In the genomic region with DNA sequence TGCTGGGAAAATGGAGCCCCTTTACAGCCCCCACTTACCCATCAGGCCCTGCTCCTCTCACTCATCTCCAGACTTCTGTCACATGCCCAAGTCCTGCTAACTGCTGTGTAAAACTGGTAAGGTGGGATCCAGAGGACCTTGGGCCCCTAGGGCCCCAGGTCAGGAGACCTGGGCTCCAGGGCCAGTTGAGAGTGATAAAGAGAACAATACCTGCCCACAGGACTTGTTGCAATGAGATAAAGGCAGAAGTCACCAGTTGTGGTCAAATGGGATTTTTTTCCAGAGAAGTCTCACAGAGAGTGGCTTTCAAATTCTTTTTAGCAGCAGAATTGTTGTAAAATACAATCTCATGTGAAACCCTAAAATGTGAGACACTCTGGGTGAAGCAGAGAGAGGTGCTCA, we compare ENCODE assay signal across 10 cellular contexts. TPM values are rescaled to one million over a fixed set of nuclear protein-coding genes. Genes with fewer than 3 reads are reported as not detected.
DNase-seq lines count a peak whose midpoint lies in the region; ATAC-seq and TF ChIP-seq lines count a peak whose summit lies in the region.
"Had no signal": no experiment of that assay in that cellular context is flagged by ENCODE, and none has a peak within 500 bp of the region (broad histone marks: within the 10 kb centered on the region; RNA-seq: fewer than 3 reads in every experiment).

No MANE protein-coding gene starts in this region.

- peaks cover 16 to 59% (median 43%) of the 10 kb centered on the region in 12 donors for H3K4me1 ChIP-seq in heart left ventricle
- peaks cover 43% of the 10 kb centered on the region for H3K4me1 ChIP-seq in mesodermal cell (ENCODE audit: control insufficient read depth, insufficient read depth, low read length, poor library complexity, severe bottlenecking)

- H3K9me3 ChIP-seq in heart left ventricle (no peaks in the 10 kb centered on the region), mesodermal cell (ENCODE audit: control insufficient read depth, low read length) (no peaks in the 10 kb centered on the region)

- peak overlapping the region; percentile 90 for H3K27ac Mint-ChIP-seq in type B pancreatic cell

- H3K27me3 Mint-ChIP-seq in type B pancreatic cell, result no peaks in the 10 kb centered on the region

- H3K4me3 Mint-ChIP-seq in type B pancreatic cell, result peak overlapping the region; percentile 91

- DNase-seq in heart left ventricle (no peak), cardiac septum (ENCODE audit: low spot score) (no peak), type B pancreatic cell (ENCODE audit: extremely low spot score, unreplicated experiment) (no peak), AG08395 (ENCODE audit: low spot score) (no peak), AG20443 (ENCODE audit: low spot score) (no peak), T-helper 9 cell (no peak)
- DNase-seq: DMS79 had no signal

- intact Hi-C loops in heart left ventricle (cut with DNase I), result loop anchor here in 3 of 10 donors (5.0 to 10.0 kb wide), 3 partner anchors 104 to 162 kb away; no protein-coding TSS in a partner anchor
- intact Hi-C loops in cardiac septum (cut with DNase I), result no loop called here

- no peaks in the 10 kb centered on the region for H3K27me3 ChIP-seq in heart left ventricle

- H3K9me3 Mint-ChIP-seq in type B pancreatic cell, result no peaks in the 10 kb centered on the region

- TF ChIP-seq CTCF in heart left ventricle (IDR thresholded peaks at IDR 0.05), result no peak
- no peak for TF ChIP-seq CTCF in type B pancreatic cell (conservative IDR thresholded peaks at IDR 0.05)

- H3K4me3 ChIP-seq in heart left ventricle, result peak overlapping the region in 1 of 12 donors; percentile 91
- no peak overlapping the region for H3K4me3 ChIP-seq in mesodermal cell (ENCODE audit: extremely low read depth, insufficient read depth, low read length, poor library complexity, severe bottlenecking)

- H3K36me3 ChIP-seq in heart left ventricle (no peaks in the 10 kb centered on the region), mesodermal cell (ENCODE audit: control insufficient read depth, insufficient read depth, low read length) (no peaks in the 10 kb centered on the region)

- TF ChIP-seq POLR2A in heart left ventricle (IDR thresholded peaks at IDR 0.05), result no peak

- no peak for ATAC-seq in heart left ventricle

- peaks cover 32% of the 10 kb centered on the region for H3K4me1 Mint-ChIP-seq in type B pancreatic cell (ENCODE audit: unreplicated experiment)

- H3K27ac ChIP-seq in heart left ventricle (peak overlapping the region; percentile 72 to 100 (median 98)), angular gyrus (ENCODE audit: low read depth, low read length) (peak overlapping the region; percentile 55), mesodermal cell (ENCODE audit: low read depth, low read length, severe bottlenecking) (peak overlapping the region; percentile 94)

- no peaks in the 10 kb centered on the region for H3K36me3 Mint-ChIP-seq in type B pancreatic cell

RNA-seq across cellular contexts. Expression of a gene that starts 0.8 kb away (rescaled TPM):
- total RNA-seq in heart left ventricle (100 to 1,000 TPM in 2 of 9 donors, 10 to 100 TPM in 7; 38.7 to 122 (median 64.8) TPM), cardiac septum (43.9 TPM), type B pancreatic cell (ENCODE audit: low replicate concordance) (37.7 and 62.1 TPM in 2 replicates)
- polyA plus RNA-seq in heart left ventricle, result 100 to 1,000 TPM in 1 of 2 donors, 10 to 100 TPM in 1; 37.2 to 174 TPM
- 200 TPM for polyA plus RNA-seq in mesodermal cell (2013, experiment 1 of 2)
- polyA plus RNA-seq in mesodermal cell (2013, experiment 2 of 2), result 168 TPM

RNA-seq across cellular contexts. Expression of a gene that starts 15.2 kb away (rescaled TPM):
- 10 to 100 TPM; 10.7 to 37.5 (median 15.9) TPM for total RNA-seq in heart left ventricle
- polyA plus RNA-seq in heart left ventricle, result 10 to 100 TPM; 15.6 to 16.4 TPM
- total RNA-seq in cardiac septum, result 16.2 TPM
- polyA plus RNA-seq in mesodermal cell (2013, experiment 1 of 2), result 30.9 TPM
- polyA plus RNA-seq in mesodermal cell (2013, experiment 2 of 2), result 24.3 TPM
- total RNA-seq in type B pancreatic cell (ENCODE audit: low replicate concordance), result 3.1 TPM in 2 replicates
- polyA plus RNA-seq: neural cell had no signal

RNA-seq across cellular contexts. Expression of a gene that starts 34.0 kb away (rescaled TPM):
- total RNA-seq in heart left ventricle (100 to 1,000 TPM in 3 of 9 donors, 10 to 100 TPM in 6; 62.2 to 145 (median 89.0) TPM), cardiac septum (73.3 TPM), type B pancreatic cell (ENCODE audit: low replicate concordance) (43.0 and 60.2 TPM in 2 replicates)
- 10 to 100 TPM; 38.7 to 42.3 TPM for polyA plus RNA-seq in heart left ventricle
- polyA plus RNA-seq in mesodermal cell (2013, experiment 1 of 2), result 18.8 TPM
- polyA plus RNA-seq in mesodermal cell (2013, experiment 2 of 2), result 27.2 TPM
